Comparison of ENCODE assay signal across 9 cellular contexts in genomic region chr6:168247456-168248147, GRCh38.
DNase-seq lines count a peak whose midpoint lies in the region; ATAC-seq and TF ChIP-seq lines count a peak whose summit lies in the region.
"Had no signal": no experiment of that assay in that cellular context is flagged by ENCODE, and none has a peak within 500 bp of the region (broad histone marks: within the 10 kb centered on the region; RNA-seq: fewer than 3 reads in every experiment).

No MANE protein-coding gene starts in this region.

- no peaks in the 10 kb centered on the region for H3K27me3 Mint-ChIP-seq in activated T-cell treated with anti-CD3 and anti-CD28 coated beads, Interleukin-2, amount 50 U/mL, for 24 hours

- no peak overlapping the region for H3K27ac Mint-ChIP-seq in activated T-cell treated with anti-CD3 and anti-CD28 coated beads, Interleukin-2, amount 50 U/mL, for 24 hours
- H3K27ac Mint-ChIP-seq: T-helper 2 cell treated with Interferon-gamma antibody and Interleukin-4, amounts not matched to agents 5 μg/mL and 100 μg/mL, for 36 hours had no signal

- H3K4me3 Mint-ChIP-seq in activated T-cell treated with anti-CD3 and anti-CD28 coated beads, Interleukin-2, amount 50 U/mL, for 24 hours, result no peak overlapping the region
- H3K4me3 Mint-ChIP-seq: T-helper 2 cell treated with Interferon-gamma antibody and Interleukin-4, amounts not matched to agents 5 μg/mL and 100 μg/mL, for 36 hours had no signal

- DNase-seq in DMS153 (lab: John Stamatoyannopoulos, UW) (peak; percentile 84), NCI-H128 (lab: John Stamatoyannopoulos, UW; ENCODE audit: unreplicated experiment) (peak; percentile 6), brain microvascular endothelial cell (peak; percentile 2), pons (ENCODE audit: low spot score) (peak; percentile 21), OCI-M1 (lab: John Stamatoyannopoulos, UW) (no peak)
- no peak for DNase-seq in activated effector memory CD4-positive, alpha-beta T cell treated with anti-CD3 and anti-CD28 coated beads, Interleukin-2, amount 50 U/mL, for 16 hours
- no peak for DNase-seq in activated T-cell treated with anti-CD3 and anti-CD28 coated beads, Interleukin-2, amount 50 U/mL, for 24 hours

- no peaks in the 10 kb centered on the region for H3K4me1 Mint-ChIP-seq in activated T-cell treated with anti-CD3 and anti-CD28 coated beads, Interleukin-2, amount 50 U/mL, for 24 hours (ENCODE audit: low read depth)

- no peak overlapping the region for H3K4me3 ChIP-seq in brain microvascular endothelial cell (ENCODE audit: low read depth, low read length)

- no peaks in the 10 kb centered on the region for H3K36me3 Mint-ChIP-seq in activated T-cell treated with anti-CD3 and anti-CD28 coated beads, Interleukin-2, amount 50 U/mL, for 24 hours (ENCODE audit: low read depth)

- H3K36me3 ChIP-seq in brain microvascular endothelial cell (replicated peaks), result no peaks in the 10 kb centered on the region

- in situ Hi-C loops in brain microvascular endothelial cell (cut with HindIII; ENCODE audit: low pct_ligation_motif_present, low sequenced_read_pairs), result no loop called here

- TF ChIP-seq CTCF in brain microvascular endothelial cell (IDR thresholded peaks at IDR 0.05; ENCODE audit: low read depth, low read length, missing control alignments), result no peak

- no peak overlapping the region for H3K27ac ChIP-seq in brain microvascular endothelial cell

- no peak for ATAC-seq in GM18517 (IDR thresholded peaks at IDR 0.05; ENCODE audit: unreplicated experiment)

- H3K27me3 ChIP-seq in brain microvascular endothelial cell (replicated peaks), result no peaks in the 10 kb centered on the region

- H3K9me3 Mint-ChIP-seq in activated T-cell treated with anti-CD3 and anti-CD28 coated beads, Interleukin-2, amount 50 U/mL, for 24 hours, result no peaks in the 10 kb centered on the region
- H3K9me3 Mint-ChIP-seq: T-helper 2 cell treated with Interferon-gamma antibody and Interleukin-4, amounts not matched to agents 5 μg/mL and 100 μg/mL, for 36 hours had no signal

Comparison
In these comparisons a context has a peak if more than half of its experiments do, and no peak if none do; other contexts are left out.
1. DNase-seq: peak in DMS153 (single experiment), NCI-H128 (single experiment), brain microvascular endothelial cell (single experiment) and pons (single experiment); none in activated effector memory CD4-positive, alpha-beta T cell treated with anti-CD3 and anti-CD28 coated beads, Interleukin-2, amount 50 U/mL, for 16 hours (single experiment), activated T-cell treated with anti-CD3 and anti-CD28 coated beads, Interleukin-2, amount 50 U/mL, for 24 hours (single experiment) and OCI-M1 (single experiment).